In genomic region chr1:115338457-115338820, GRCh38 we compare ENCODE assay signal across 2 cellular contexts.
TF ChIP-seq lines count a peak whose summit lies in the region.

No MANE protein-coding gene starts in this region.

TF ChIP-seq in SK-N-SH, 30 proteins besides CTCF, POLR2A, EP300 and RAD21 (continued from another document):
- TF ChIP-seq USF2 (IDR thresholded peaks at IDR 0.05; ENCODE audit: borderline replicate concordance, low read depth, low read length) (no peak), FOXJ3 (CRISPR knock-in tag; IDR thresholded peaks at IDR 0.05) (no peak), RCOR1 (IDR thresholded peaks at IDR 0.05; ENCODE audit: low read length) (no peak), ZBTB33 (IDR thresholded peaks at IDR 0.05; ENCODE audit: borderline replicate concordance, low read depth) (no peak), SIN3A (IDR thresholded peaks at IDR 0.05; ENCODE audit: borderline replicate concordance, low read depth, low read length) (no peak), MAX (IDR thresholded peaks at IDR 0.05; ENCODE audit: low read depth) (no peak), NRF1 (IDR thresholded peaks at IDR 0.05; ENCODE audit: low read depth, low read length) (no peak), SMC3 (IDR thresholded peaks at IDR 0.05; ENCODE audit: low read depth, low read length) (no peak), JUND (IDR thresholded peaks at IDR 0.05) (no peak), TAF1 (IDR thresholded peaks at IDR 0.05; ENCODE audit: borderline replicate concordance, low read depth, low read length) (no peak), POLR2AphosphoS5 (IDR thresholded peaks at IDR 0.05; ENCODE audit: low read depth, low read length) (no peak)

TF ChIP-seq in SK-N-SH treated with all-trans-retinoic acid at 6 μM for 48 hours, 23 proteins besides CTCF, POLR2A, EP300 and RAD21 (continued from another document):
- TF ChIP-seq PATZ1 (CRISPR knock-in tag; IDR thresholded peaks at IDR 0.05; ENCODE audit: borderline replicate concordance) (no peak), ESRRG (CRISPR knock-in tag; IDR thresholded peaks at IDR 0.05) (no peak), GLIS3 (CRISPR knock-in tag; IDR thresholded peaks at IDR 0.05) (no peak), ZNF8 (CRISPR knock-in tag; IDR thresholded peaks at IDR 0.05) (no peak), SNAI2 (CRISPR knock-in tag; IDR thresholded peaks at IDR 0.05) (no peak)
